Comparison of ENCODE assay signal across 37 cellular contexts in genomic region chr3:82178291-82178690, GRCh38.
"Had no signal": no experiment of that assay in that cellular context is flagged by ENCODE, and none has a peak within 500 bp of the region (broad histone marks: within the 10 kb centered on the region; RNA-seq: fewer than 3 reads in every experiment).

No MANE protein-coding gene starts in this region.

- H3K36me3 ChIP-seq: MG63 had no signal

- DNase-seq: Karpas-422, Kasumi-1, MG63, MM.1S, MV-4-11, NCI-H1048, NCI-H1092, NCI-H1092 treated with DMSO at 0.1 percent for 48 hours, NCI-H1105, NCI-H1105 treated with DMSO at 0.1 percent for 48 hours, NCI-H1417, NCI-H1417 treated with DMSO at 0.1 percent for 48 hours, NCI-H1436, NCI-H1436 treated with DMSO at 0.1 percent for 48 hours, NCI-H146, NCI-H1694, NCI-H1694 treated with DMSO at 0.1 percent for 48 hours, NCI-H187, NCI-H187 treated with DMSO at 0.1 percent for 48 hours, NCI-H1930, NCI-H2029, NCI-H2029 treated with DMSO at 0.1 percent for 48 hours, NCI-H2081, NCI-H2081 treated with DMSO at 0.1 percent for 48 hours, NCI-H2107, NCI-H2171, NCI-H2171 treated with DMSO at 0.1 percent for 48 hours, NCI-H2227 treated with DMSO at 0.1 percent for 48 hours, NCI-H226, NCI-H345, NCI-H446, NCI-H446 treated with DMSO at 0.1 percent for 48 hours, NCI-H510A, NCI-H510A treated with DMSO at 0.1 percent for 48 hours, NCI-H524, NCI-H524 treated with DMSO at 0.1 percent for 48 hours, NCI-H526 had no signal

- H3K27me3 ChIP-seq: MG63 had no signal

- H3K9me3 ChIP-seq: MG63 had no signal

- H3K4me3 ChIP-seq: MG63 had no signal
